21 cellular contexts compared by ENCODE assay signal in genomic region chr7:101975046-101975445, GRCh38.
DNase-seq lines count a peak whose midpoint lies in the region; ATAC-seq and TF ChIP-seq lines count a peak whose summit lies in the region.
"Had no signal": no experiment of that assay in that cellular context is flagged by ENCODE, and none has a peak within 500 bp of the region (broad histone marks: within the 10 kb centered on the region; RNA-seq: fewer than 3 reads in every experiment).

No MANE protein-coding gene starts in this region.

- ATAC-seq in gastrocnemius medialis (no peak), HG03175 (IDR thresholded peaks at IDR 0.05; ENCODE audit: unreplicated experiment) (no peak)
- ATAC-seq: Right ventricle myocardium inferior had no signal

- TF ChIP-seq CTCF in HEK293 (tag by site-specific recombination; IDR thresholded peaks at IDR 0.05) (no peak), VCaP (conservative IDR thresholded peaks at IDR 0.05) (no peak), gastrocnemius medialis (IDR thresholded peaks at IDR 0.05 in 4 of 5, conservative IDR thresholded peaks at IDR 0.05 in 1 of 5) (no peak)

- peaks cover 54 to 100% (median 92%) of the 10 kb centered on the region in 10 experiments for H3K4me1 ChIP-seq in BLaER1 treated with 17β-estradiol and CSF1 and Interleukin-3, amounts not matched to agents 10 nM and 100 nM
- H3K4me1 ChIP-seq in HEK293 (ENCODE audit: control insufficient read depth, insufficient read depth, low read length) (peaks cover 5% of the 10 kb centered on the region; the same call in 1 of the 2 replicates), gastrocnemius medialis (peaks cover 28 to 33% of the 10 kb centered on the region in 2 donors)

- H3K4me3 ChIP-seq in BLaER1 treated with 17β-estradiol and CSF1 and Interleukin-3, amounts not matched to agents 10 nM and 100 nM: no peak overlapping the region
- no peak overlapping the region for H3K4me3 ChIP-seq in HEK293 (ENCODE audit: low read depth, low read length)
- H3K4me3 ChIP-seq in gastrocnemius medialis: no peak overlapping the region
- H3K4me3 ChIP-seq: GM23248 had no signal

- intact Hi-C loops in gastrocnemius medialis (cut with DNase I; ENCODE audit: low total_unique reads): no loop called here

- peaks cover 0 to 26% (median 9%) of the 10 kb centered on the region in 11 experiments; a peak in 14 of 22 replicates for H3K36me3 ChIP-seq in BLaER1 treated with 17β-estradiol and CSF1 and Interleukin-3, amounts not matched to agents 10 nM and 100 nM
- H3K36me3 ChIP-seq in HEK293 (ENCODE audit: control insufficient read depth in 2 of 2, insufficient read depth in 1 of 2, low read length in 2 of 2): no peaks in the 10 kb centered on the region
- no peaks in the 10 kb centered on the region for H3K36me3 ChIP-seq in gastrocnemius medialis

- H3K9ac ChIP-seq in BLaER1 treated with 17β-estradiol and CSF1 and Interleukin-3, amounts not matched to agents 10 nM and 100 nM: peak overlapping the region in 2 of 11 experiments; percentile 37 to 50; a peak in 3 of 22 replicates
- H3K9ac ChIP-seq: GM23248 had no signal

- H3K9me3 ChIP-seq in BLaER1 treated with 17β-estradiol and CSF1 and Interleukin-3, amounts not matched to agents 10 nM and 100 nM (replicated peaks in 1 of 11): peaks cover 0 to 5% (median 0%) of the 10 kb centered on the region in 11 experiments; a peak in 1 of 22 replicates
- H3K9me3 ChIP-seq in HEK293 (ENCODE audit: control insufficient read depth, insufficient read depth, low read depth, low read length) (no peaks in the 10 kb centered on the region), gastrocnemius medialis (no peaks in the 10 kb centered on the region)

- peak overlapping the region in 6 of 11 experiments; percentile 10 to 55 (median 36); a peak in 7 of 22 replicates for H3K27ac ChIP-seq in BLaER1 treated with 17β-estradiol and CSF1 and Interleukin-3, amounts not matched to agents 10 nM and 100 nM
- H3K27ac ChIP-seq in HEK293 (ENCODE audit: extremely low read depth, low read depth, low read length) (no peak overlapping the region), VCaP (peak overlapping the region; percentile 70), gastrocnemius medialis (peak overlapping the region; percentile 79 to 84 (median 81))
- H3K27ac ChIP-seq: GM23248 had no signal

- in situ Hi-C loops in gastrocnemius medialis (cut with MboI; ENCODE audit: low sequenced_read_pairs in 4 of 4): no loop called here

- no peak for DNase-seq in gastrocnemius medialis
- no peak for DNase-seq in activated T-cell treated with anti-CD3 and anti-CD28 coated beads, Interleukin-2, amount 50 U/mL, for 48 hours
- no peak for DNase-seq in DMS53 treated with DMSO at 0.1 percent for 48 hours (lab: John Stamatoyannopoulos, UW; ENCODE audit: unreplicated experiment)
- DNase-seq: CD8-positive, alpha-beta memory T cell; DMS53; GM23248; H9; KBM-7; NCI-H1092 treated with DMSO at 0.1 percent for 48 hours; NCI-H1436 treated with DMSO at 0.1 percent for 48 hours; NCI-H1930; NCI-H2227 treated with DMSO at 0.1 percent for 48 hours; NCI-H510A treated with DMSO at 0.1 percent for 48 hours; NCI-H748 treated with DMSO at 0.1 percent for 48 hours; NK-92 treated with Interleukin-12 subunit alpha and Interleukin-12 subunit beta, amount 100 ng/mL, for 24 hours; OCI-M1 had no signal

- POLR2A ChIA-PET in HEK293 (lab: Yijun Ruan, JAX): interaction anchor here (0.6 kb wide), 1 partner anchor 89 kb away, joined by 7 read pairs; no protein-coding TSS in a partner anchor

- no peak for TF ChIP-seq POLR2A in gastrocnemius medialis (IDR thresholded peaks at IDR 0.05)

- peaks cover 0 to 98% (median 72%) of the 10 kb centered on the region in 11 experiments; a peak in 20 of 22 replicates for H4K20me1 ChIP-seq in BLaER1 treated with 17β-estradiol and CSF1 and Interleukin-3, amounts not matched to agents 10 nM and 100 nM

- H3K4me2 ChIP-seq in BLaER1 treated with 17β-estradiol and CSF1 and Interleukin-3, amounts not matched to agents 10 nM and 100 nM: peak overlapping the region; percentile 58 to 83 (median 70)

- CTCF ChIA-PET in HEK293 (lab: Yijun Ruan, JAX): no interaction called here

- no peaks in the 10 kb centered on the region for H3K27me3 ChIP-seq in BLaER1 treated with 17β-estradiol and CSF1 and Interleukin-3, amounts not matched to agents 10 nM and 100 nM
- no peaks in the 10 kb centered on the region for H3K27me3 ChIP-seq in gastrocnemius medialis

TF ChIP-seq in HEK293, 187 proteins besides CTCF, POLR2A, EP300 and RAD21:
- TF ChIP-seq, protein P1, sequence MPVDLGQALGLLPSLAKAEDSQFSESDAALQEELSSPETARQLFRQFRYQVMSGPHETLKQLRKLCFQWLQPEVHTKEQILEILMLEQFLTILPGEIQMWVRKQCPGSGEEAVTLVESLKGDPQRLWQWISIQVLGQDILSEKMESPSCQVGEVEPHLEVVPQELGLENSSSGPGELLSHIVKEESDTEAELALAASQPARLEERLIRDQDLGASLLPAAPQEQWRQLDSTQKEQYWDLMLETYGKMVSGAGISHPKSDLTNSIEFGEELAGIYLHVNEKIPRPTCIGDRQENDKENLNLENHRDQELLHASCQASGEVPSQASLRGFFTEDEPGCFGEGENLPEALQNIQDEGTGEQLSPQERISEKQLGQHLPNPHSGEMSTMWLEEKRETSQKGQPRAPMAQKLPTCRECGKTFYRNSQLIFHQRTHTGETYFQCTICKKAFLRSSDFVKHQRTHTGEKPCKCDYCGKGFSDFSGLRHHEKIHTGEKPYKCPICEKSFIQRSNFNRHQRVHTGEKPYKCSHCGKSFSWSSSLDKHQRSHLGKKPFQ (tag by site-specific recombination; IDR thresholded peaks at IDR 0.05): no peak
- TF ChIP-seq ZNF121 (tag by site-specific recombination; IDR thresholded peaks at IDR 0.05): peak; percentile 71; the same call in 1 of the 2 replicates
TF ChIP-seq in HEK293: peak in this region for 1.
